ENCODE assay signal across 16 cellular contexts in the genomic region with DNA sequence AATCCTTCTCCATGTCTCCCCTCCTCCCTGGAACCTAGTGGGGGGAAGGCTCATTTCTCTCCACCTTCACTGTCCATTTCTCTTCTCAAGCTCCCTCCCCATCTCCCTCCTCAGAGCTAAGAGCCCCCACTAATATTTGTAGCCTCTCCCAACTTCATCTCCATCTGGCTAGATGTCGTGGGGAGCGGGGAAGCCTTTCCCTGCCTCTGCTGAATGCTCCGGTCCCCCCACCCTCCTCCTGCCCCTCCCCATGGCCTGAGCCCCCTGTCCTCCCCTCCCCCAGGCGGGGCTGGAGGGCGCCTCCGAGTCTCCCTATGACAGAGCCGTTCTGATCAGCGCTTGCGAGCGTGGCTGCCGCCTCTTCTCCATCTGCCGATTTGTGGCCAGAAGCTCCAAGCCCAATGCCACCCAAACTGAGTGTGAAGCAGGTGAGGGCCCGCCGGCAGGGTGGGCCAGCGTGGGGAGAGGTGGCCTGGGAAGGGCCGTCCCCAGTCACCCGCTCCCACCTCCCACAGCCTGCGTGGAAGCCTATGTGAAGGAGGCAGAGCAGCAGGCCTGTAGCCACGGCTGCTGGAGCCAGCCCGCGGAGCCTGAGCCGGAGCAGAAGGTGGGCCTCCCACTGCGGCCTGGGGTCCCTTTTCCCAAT. TPM values are rescaled to one million over a fixed set of nuclear protein-coding genes. Genes with fewer than 3 reads are reported as not detected.
DNase-seq lines count a peak whose midpoint lies in the region; ATAC-seq, FAIRE-seq and TF ChIP-seq lines count a peak whose summit lies in the region.
"Had no signal": no experiment of that assay in that cellular context is flagged by ENCODE, and none has a peak within 500 bp of the region (broad histone marks: within the 10 kb centered on the region; RNA-seq: fewer than 3 reads in every experiment).

No MANE protein-coding gene starts in this region.

- H3K27me3 ChIP-seq in iPS-18a (ENCODE audit: control insufficient read depth, insufficient read depth, low read length), result peaks cover 76% of the 10 kb centered on the region
- H3K27me3 ChIP-seq: testis had no signal

- H3K36me3 Mint-ChIP-seq in WTC11 (peaks cover 5% of the 10 kb centered on the region), type B pancreatic cell (peaks cover 3% of the 10 kb centered on the region)

- no peaks in the 10 kb centered on the region for H3K9me3 Mint-ChIP-seq in stimulated activated naive CD8-positive, alpha-beta T cell treated with anti-CD3 and anti-CD28 coated beads, Interleukin-15, amount 100 ng/mL, for 72 hours
- H3K9me3 Mint-ChIP-seq in WTC11 (peaks cover 7% of the 10 kb centered on the region), type B pancreatic cell (peaks cover 5% of the 10 kb centered on the region)

- no peak for ATAC-seq in stimulated activated naive CD8-positive, alpha-beta T cell treated with anti-CD3 and anti-CD28 coated beads, Interleukin-15, amount 100 ng/mL, for 72 hours
- no peak for ATAC-seq in stimulated activated naive CD8-positive, alpha-beta T cell treated with anti-CD3 and anti-CD28 coated beads, Interleukin-15, Interleukin-2, amounts not matched to agents 100 U/mL and 50 U/mL, for 24 hours
- no peak; the same call in 1 of the 2 replicates for ATAC-seq in WTC11
- ATAC-seq: right cardiac atrium had no signal

- H3K4me1 Mint-ChIP-seq in stimulated activated naive CD8-positive, alpha-beta T cell treated with anti-CD3 and anti-CD28 coated beads, Interleukin-15, amount 100 ng/mL, for 72 hours, result peaks cover 29% of the 10 kb centered on the region
- H3K4me1 Mint-ChIP-seq in WTC11 (peaks cover 32% of the 10 kb centered on the region), type B pancreatic cell (ENCODE audit: unreplicated experiment) (peaks cover 14% of the 10 kb centered on the region)

- peak overlapping the region; percentile 59 for H3K4me3 ChIP-seq in iPS-18a (ENCODE audit: low read length)

- H3K4me3 Mint-ChIP-seq in stimulated activated naive CD8-positive, alpha-beta T cell treated with anti-CD3 and anti-CD28 coated beads, Interleukin-15, amount 100 ng/mL, for 72 hours, result peak overlapping the region; percentile 42 to 63
- peak overlapping the region; percentile 70 for H3K4me3 Mint-ChIP-seq in WTC11
- H3K4me3 Mint-ChIP-seq in type B pancreatic cell, result peak overlapping the region; percentile 72

- no peak for FAIRE-seq in frontal cortex (lab: Jason Lieb, UNC)

- no peak for TF ChIP-seq CTCF in WTC11 (IDR thresholded peaks at IDR 0.05)
- TF ChIP-seq CTCF in type B pancreatic cell (conservative IDR thresholded peaks at IDR 0.05), result no peak

- H3K27ac Mint-ChIP-seq in stimulated activated naive CD8-positive, alpha-beta T cell treated with anti-CD3 and anti-CD28 coated beads, Interleukin-15, amount 100 ng/mL, for 72 hours, result peak overlapping the region in 1 of 2 donors; percentile 81
- H3K27ac Mint-ChIP-seq in WTC11 (no peak overlapping the region), type B pancreatic cell (no peak overlapping the region)

- no peaks in the 10 kb centered on the region for H3K9me3 ChIP-seq in iPS-18a (ENCODE audit: control insufficient read depth, low read depth, low read length)
- H3K9me3 ChIP-seq: breast epithelium, Peyer's patch, testis had no signal

- POLR2A ChIA-PET in WTC11 (lab: Charles Lee), result interaction anchor here (2.4 kb wide), 1 partner anchor 20 kb away, joined by 8 read pairs; no protein-coding TSS in a partner anchor

- H3K27me3 Mint-ChIP-seq in stimulated activated naive CD8-positive, alpha-beta T cell treated with anti-CD3 and anti-CD28 coated beads, Interleukin-15, amount 100 ng/mL, for 72 hours, result peaks cover 92% of the 10 kb centered on the region
- H3K27me3 Mint-ChIP-seq in WTC11 (ENCODE audit: low read depth), result peaks cover 71% of the 10 kb centered on the region
- H3K27me3 Mint-ChIP-seq in type B pancreatic cell, result peaks cover 68% of the 10 kb centered on the region

- CTCF ChIA-PET in WTC11 (lab: Charles Lee), result interaction anchor here (1.1 to 3.4 kb wide), 6 partner anchors 20 to 158 kb away, joined by 3 to 14 read pairs (median 8); no protein-coding TSS in a partner anchor

- H3K9ac ChIP-seq in iPS-18a (ENCODE audit: low read length), result no peak overlapping the region

- no peaks in the 10 kb centered on the region for H3K36me3 ChIP-seq in iPS-18a (ENCODE audit: control insufficient read depth, low read depth, low read length)
- H3K36me3 ChIP-seq: breast epithelium, Peyer's patch had no signal

- DNase-seq in stimulated activated naive CD8-positive, alpha-beta T cell treated with anti-CD3 and anti-CD28 coated beads, Interleukin-15, amount 100 ng/mL, for 72 hours, result no peak
- no peak for DNase-seq in stimulated activated naive CD8-positive, alpha-beta T cell treated with anti-CD3 and anti-CD28 coated beads, Interleukin-15, Interleukin-2, amounts not matched to agents 100 U/mL and 50 U/mL, for 24 hours
- peak; percentile 40 for DNase-seq in WTC11 (ENCODE audit: low spot score)
- DNase-seq in type B pancreatic cell (ENCODE audit: extremely low spot score, unreplicated experiment), result no peak
- no peak for DNase-seq in NOMO-1 treated with DMSO at 0.1 percent for 48 hours (lab: John Stamatoyannopoulos, UW; ENCODE audit: unreplicated experiment)
- DNase-seq in pons (ENCODE audit: low spot score), result no peak
- no peak for DNase-seq in frontal cortex (ENCODE audit: low spot score in 2 of 2)
- DNase-seq: hippocampal formation, MM.1S, NCI-H345, Peyer's patch, right cardiac atrium, testis had no signal

- H3K27ac ChIP-seq in iPS-18a (ENCODE audit: low read length), result no peak overlapping the region
- H3K27ac ChIP-seq: breast epithelium, epithelial cell of prostate, Peyer's patch, testis had no signal

- H3K4me1 ChIP-seq in iPS-18a (ENCODE audit: control insufficient read depth, low read depth, low read length), result peaks cover 29% of the 10 kb centered on the region

TF ChIP-seq in WTC11, 78 proteins besides CTCF, POLR2A, EP300 and RAD21 (continues in another document):
- no peak for TF ChIP-seq GTF2I (CRISPR knock-in tag; conservative IDR thresholded peaks at IDR 0.05)
- TF ChIP-seq TP53 (CRISPR knock-in tag; IDR thresholded peaks at IDR 0.05), result no peak
- TF ChIP-seq, protein P1, sequence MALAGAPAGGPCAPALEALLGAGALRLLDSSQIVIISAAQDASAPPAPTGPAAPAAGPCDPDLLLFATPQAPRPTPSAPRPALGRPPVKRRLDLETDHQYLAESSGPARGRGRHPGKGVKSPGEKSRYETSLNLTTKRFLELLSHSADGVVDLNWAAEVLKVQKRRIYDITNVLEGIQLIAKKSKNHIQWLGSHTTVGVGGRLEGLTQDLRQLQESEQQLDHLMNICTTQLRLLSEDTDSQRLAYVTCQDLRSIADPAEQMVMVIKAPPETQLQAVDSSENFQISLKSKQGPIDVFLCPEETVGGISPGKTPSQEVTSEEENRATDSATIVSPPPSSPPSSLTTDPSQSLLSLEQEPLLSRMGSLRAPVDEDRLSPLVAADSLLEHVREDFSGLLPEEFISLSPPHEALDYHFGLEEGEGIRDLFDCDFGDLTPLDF (CRISPR knock-in tag; IDR thresholded peaks at IDR 0.05), result no peak
- TF ChIP-seq ATF6 (CRISPR knock-in tag; IDR thresholded peaks at IDR 0.05), result no peak
- no peak for TF ChIP-seq ZNF263 (CRISPR knock-in tag; IDR thresholded peaks at IDR 0.05; ENCODE audit: low read depth)
- TF ChIP-seq GABPB1 (CRISPR knock-in tag; IDR thresholded peaks at IDR 0.05), result no peak
- no peak for TF ChIP-seq RELA (CRISPR knock-in tag; IDR thresholded peaks at IDR 0.05; ENCODE audit: borderline replicate concordance)
- no peak for TF ChIP-seq TEAD4 (CRISPR knock-in tag; IDR thresholded peaks at IDR 0.05)
- TF ChIP-seq CBFB (CRISPR knock-in tag; IDR thresholded peaks at IDR 0.05; ENCODE audit: low read depth), result no peak
- no peak for TF ChIP-seq ESRRA (CRISPR knock-in tag; IDR thresholded peaks at IDR 0.05; ENCODE audit: borderline replicate concordance)
- TF ChIP-seq FOXP1 (CRISPR knock-in tag; IDR thresholded peaks at IDR 0.05; ENCODE audit: borderline replicate concordance), result peak; percentile 32; the same call in 1 of the 2 replicates

RNA-seq across cellular contexts. Expression of gene TMEM59L, which starts 1.0 kb away (rescaled TPM):
- total RNA-seq in WTC11 (2021) (14.8 to 30.0 TPM (median 27.3 TPM) in 3 replicates), type B pancreatic cell (ENCODE audit: low replicate concordance) (4.6 and 9.4 TPM in 2 replicates), frontal cortex (34.2 TPM)

RNA-seq across cellular contexts. Expression of gene CRLF1, which starts 7.1 kb away (rescaled TPM):
- total RNA-seq in WTC11 (2021), result 36.4 to 55.8 TPM (median 51.4 TPM) in 3 replicates
- 2.8 and 7.8 TPM in 2 replicates for total RNA-seq in type B pancreatic cell (ENCODE audit: low replicate concordance)
- total RNA-seq in frontal cortex, result 2.4 TPM

RNA-seq across cellular contexts. Expression of gene KLHL26, which starts 23.1 kb away (rescaled TPM):
- 13.1 to 14.2 TPM (median 14.2 TPM) in 3 replicates for total RNA-seq in WTC11 (2021)
- total RNA-seq in type B pancreatic cell (ENCODE audit: low replicate concordance), result 11.0 and 11.1 TPM in 2 replicates
- total RNA-seq in frontal cortex, result 5.7 TPM

RNA-seq across cellular contexts. Expression of gene REX1BD, which starts 25.1 kb away (rescaled TPM):
- total RNA-seq in WTC11 (2021), result 90.2 to 107 TPM (median 99.0 TPM) in 3 replicates
- total RNA-seq in type B pancreatic cell (ENCODE audit: low replicate concordance), result 54.0 and 63.5 TPM in 2 replicates
- 17.1 TPM for total RNA-seq in frontal cortex

RNA-seq across cellular contexts. Expression of gene UBA52, which starts 42.1 kb away (rescaled TPM):
- total RNA-seq in WTC11 (2021) (1,300 to 1,361 TPM (median 1,328 TPM) in 3 replicates), type B pancreatic cell (ENCODE audit: low replicate concordance) (1,126 and 1,202 TPM in 2 replicates), frontal cortex (742 TPM)
